ENCODE assay signal across 21 cellular contexts in the genomic region with DNA sequence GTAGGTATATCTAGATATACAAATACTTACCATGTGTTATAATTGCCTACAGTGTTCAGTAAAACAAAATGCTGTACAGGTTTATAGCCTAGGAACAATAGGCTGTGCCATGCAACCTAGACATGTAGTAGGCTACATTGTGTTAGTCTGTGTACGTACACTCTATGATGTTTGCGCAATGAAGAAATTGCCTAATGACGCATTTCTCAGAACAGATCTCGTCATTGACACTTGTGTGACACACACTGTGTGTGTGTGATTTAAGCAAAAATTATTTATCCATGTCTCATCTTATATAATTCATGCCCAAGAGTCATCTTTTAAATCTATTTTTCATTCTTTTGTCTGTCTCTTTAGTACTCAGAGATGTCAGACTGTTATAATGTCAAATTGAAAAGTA.
"Had no signal": no experiment of that assay in that cellular context is flagged by ENCODE, and none has a peak within 500 bp of the region (broad histone marks: within the 10 kb centered on the region; RNA-seq: fewer than 3 reads in every experiment).

No MANE protein-coding gene starts in this region.

- H3K36me3 Mint-ChIP-seq: naive thymus-derived CD8-positive, alpha-beta T cell; neural progenitor cell; stimulated activated memory B cell treated with anti-CD40 and anti-IgM and Interleukin-4, amounts not matched to agents 10 μg/mL and 1 μg/mL and 100 μg/mL, for 72 hours had no signal

- H3K4me3 Mint-ChIP-seq: naive thymus-derived CD8-positive, alpha-beta T cell; neural progenitor cell; stimulated activated memory B cell treated with anti-CD40 and anti-IgM and Interleukin-4, amounts not matched to agents 10 μg/mL and 1 μg/mL and 100 μg/mL, for 72 hours; stimulated activated naive CD8-positive, alpha-beta T cell treated with anti-CD3 and anti-CD28 coated beads, Interleukin-15, Interleukin-2, amounts not matched to agents 100 ng/mL and 50 ng/mL, for 24 hours had no signal

- H3K27ac ChIP-seq: gastrocnemius medialis, heart right ventricle, neural progenitor cell, pancreas, spleen, thoracic aorta, transverse colon had no signal

- H3K27me3 ChIP-seq: gastrocnemius medialis, heart right ventricle, neural progenitor cell, pancreas, spleen, transverse colon had no signal

- H3K4me1 ChIP-seq: gastrocnemius medialis, heart right ventricle, spleen, transverse colon had no signal

- H3K4me1 Mint-ChIP-seq: naive thymus-derived CD8-positive, alpha-beta T cell; neural progenitor cell; stimulated activated memory B cell treated with anti-CD40 and anti-IgM and Interleukin-4, amounts not matched to agents 10 μg/mL and 1 μg/mL and 100 μg/mL, for 72 hours had no signal

- H3K9me3 ChIP-seq: gastrocnemius medialis, pancreas, thoracic aorta, transverse colon had no signal

- DNase-seq: effector memory CD4-positive, alpha-beta T cell; gastrocnemius medialis; heart right ventricle; hypothalamus; kidney glomerular epithelial cell; mucosa of descending colon; naive thymus-derived CD8-positive, alpha-beta T cell; occipital lobe; pancreas; spleen; stimulated activated CD4-positive, alpha-beta T cell treated with anti-CD3 and anti-CD28 coated beads, Interleukin-15, amount 100 ng/mL, for 24 hours; stimulated activated CD4-positive, alpha-beta T cell treated with anti-CD3 and anti-CD28 coated beads, Interleukin-1b, Interleukin-23, amount 100 ng/mL, for 48 hours; stimulated activated CD4-positive, alpha-beta T cell treated with anti-CD3 and anti-CD28 coated beads, Interleukin-4, amount 100 ng/mL, for 24 hours; transverse colon had no signal

- ATAC-seq: esophagus mucosa; gastrocnemius medialis; heart right ventricle; mucosa of descending colon; naive thymus-derived CD8-positive, alpha-beta T cell; pancreas; sciatic nerve; stimulated activated memory B cell treated with anti-CD40 and anti-IgM and Interleukin-4, amounts not matched to agents 10 μg/mL and 1 μg/mL and 100 μg/mL, for 72 hours had no signal

- H3K9ac ChIP-seq: neural progenitor cell had no signal

- H3K4me3 ChIP-seq: gastrocnemius medialis, heart right ventricle, mucosa of descending colon, neural progenitor cell, pancreas, spleen, thoracic aorta, transverse colon had no signal

- H2AFZ ChIP-seq: neural progenitor cell had no signal

- H3K36me3 ChIP-seq: gastrocnemius medialis, heart right ventricle, neural progenitor cell, pancreas, spleen, thoracic aorta, transverse colon had no signal

- H3K27me3 Mint-ChIP-seq: naive thymus-derived CD8-positive, alpha-beta T cell; progenitor cell of endocrine pancreas; stimulated activated memory B cell treated with anti-CD40 and anti-IgM and Interleukin-4, amounts not matched to agents 10 μg/mL and 1 μg/mL and 100 μg/mL, for 72 hours; stimulated activated naive CD8-positive, alpha-beta T cell treated with anti-CD3 and anti-CD28 coated beads, Interleukin-15, Interleukin-2, amounts not matched to agents 100 ng/mL and 50 ng/mL, for 24 hours had no signal

- H3K27ac Mint-ChIP-seq: naive thymus-derived CD8-positive, alpha-beta T cell; neural progenitor cell; progenitor cell of endocrine pancreas; stimulated activated memory B cell treated with anti-CD40 and anti-IgM and Interleukin-4, amounts not matched to agents 10 μg/mL and 1 μg/mL and 100 μg/mL, for 72 hours; stimulated activated naive CD8-positive, alpha-beta T cell treated with anti-CD3 and anti-CD28 coated beads, Interleukin-15, Interleukin-2, amounts not matched to agents 100 ng/mL and 50 ng/mL, for 24 hours had no signal

- H3K4me2 ChIP-seq: neural progenitor cell had no signal
